ENCODE assay signal across 1 cellular context in the genomic region with DNA sequence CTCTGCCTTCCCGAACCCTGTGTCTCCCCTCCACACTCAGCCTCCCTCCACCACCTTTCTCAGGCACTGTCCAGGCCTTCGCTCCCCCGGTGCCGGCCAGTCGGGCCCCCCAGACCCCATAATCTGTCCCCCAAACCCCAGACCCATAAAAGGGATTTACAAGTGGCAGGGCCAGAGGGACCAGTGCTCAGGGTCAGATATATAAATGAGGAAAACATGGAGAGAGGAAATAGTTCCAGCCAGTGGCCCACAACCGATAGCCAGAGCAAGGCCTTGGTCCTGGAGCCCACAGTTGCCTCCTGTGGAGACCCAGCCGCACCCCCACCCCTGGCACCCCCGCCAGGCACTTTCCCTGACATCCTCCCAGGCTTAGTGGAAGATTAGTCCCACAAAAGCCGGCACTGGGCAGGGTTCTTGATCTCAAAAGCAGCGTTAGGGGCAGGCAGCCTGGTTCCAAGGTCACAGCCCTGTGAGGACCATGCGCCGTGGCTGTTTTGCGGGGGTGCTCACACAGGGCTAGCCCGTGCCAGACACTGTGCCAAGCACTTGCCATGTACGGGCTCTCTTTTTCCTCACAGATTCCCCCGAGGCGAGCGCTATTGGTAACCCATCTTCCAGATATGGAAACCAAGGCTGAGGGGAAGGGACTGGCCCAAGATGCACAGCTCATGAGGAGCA.
A peak's percentile ranks its signal among the peaks of the same experiment; 100 is the strongest.
TF ChIP-seq lines count a peak whose summit lies in the region.

No MANE protein-coding gene starts in this region.

TF ChIP-seq in H1, 55 proteins besides CTCF, POLR2A, EP300 and RAD21:
- TF ChIP-seq ASH2L (IDR thresholded peaks at IDR 0.05; ENCODE audit: low read length) = peak; percentile 41
- TF ChIP-seq KDM1A (IDR thresholded peaks at IDR 0.05; ENCODE audit: borderline replicate concordance, low read length) = peak; percentile 13; the same call in 1 of the 2 replicates
- no peak for TF ChIP-seq HDAC2 (IDR thresholded peaks at IDR 0.05; ENCODE audit: borderline replicate concordance in 1 of 2, low read depth in 2 of 2, low read length in 2 of 2)
